In genomic region chr1:168734946-168735345, GRCh38 we compare ENCODE assay signal across 2 cellular contexts.
TF ChIP-seq lines count a peak whose summit lies in the region.

No MANE protein-coding gene starts in this region.

TF ChIP-seq in HEK293, 187 proteins besides CTCF, POLR2A, EP300 and RAD21 (continued from another document):
- TF ChIP-seq PRDM10 (tag by site-specific recombination; IDR thresholded peaks at IDR 0.05) (no peak), ZNF521 (tag by site-specific recombination; IDR thresholded peaks at IDR 0.05) (no peak), FEZF1 (tag by site-specific recombination; IDR thresholded peaks at IDR 0.05) (no peak), ZNF140 (tag by site-specific recombination; IDR thresholded peaks at IDR 0.05) (no peak), ZFHX2 (tag by site-specific recombination; conservative IDR thresholded peaks at IDR 0.05) (no peak), ZNF184 (tag by site-specific recombination; IDR thresholded peaks at IDR 0.05) (no peak), ZNF19 (tag by site-specific recombination; IDR thresholded peaks at IDR 0.05; ENCODE audit: low read depth) (no peak)
- TF ChIP-seq, protein P1, sequence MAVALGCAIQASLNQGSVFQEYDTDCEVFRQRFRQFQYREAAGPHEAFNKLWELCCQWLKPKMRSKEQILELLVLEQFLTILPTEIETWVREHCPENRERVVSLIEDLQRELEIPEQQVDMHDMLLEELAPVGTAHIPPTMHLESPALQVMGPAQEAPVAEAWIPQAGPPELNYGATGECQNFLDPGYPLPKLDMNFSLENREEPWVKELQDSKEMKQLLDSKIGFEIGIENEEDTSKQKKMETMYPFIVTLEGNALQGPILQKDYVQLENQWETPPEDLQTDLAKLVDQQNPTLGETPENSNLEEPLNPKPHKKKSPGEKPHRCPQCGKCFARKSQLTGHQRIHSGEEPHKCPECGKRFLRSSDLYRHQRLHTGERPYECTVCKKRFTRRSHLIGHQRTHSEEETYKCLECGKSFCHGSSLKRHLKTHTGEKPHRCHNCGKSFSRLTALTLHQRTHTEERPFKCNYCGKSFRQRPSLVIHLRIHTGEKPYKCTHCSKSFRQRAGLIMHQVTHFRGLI (tag by site-specific recombination; IDR thresholded peaks at IDR 0.05): no peak
- TF ChIP-seq, protein P2, sequence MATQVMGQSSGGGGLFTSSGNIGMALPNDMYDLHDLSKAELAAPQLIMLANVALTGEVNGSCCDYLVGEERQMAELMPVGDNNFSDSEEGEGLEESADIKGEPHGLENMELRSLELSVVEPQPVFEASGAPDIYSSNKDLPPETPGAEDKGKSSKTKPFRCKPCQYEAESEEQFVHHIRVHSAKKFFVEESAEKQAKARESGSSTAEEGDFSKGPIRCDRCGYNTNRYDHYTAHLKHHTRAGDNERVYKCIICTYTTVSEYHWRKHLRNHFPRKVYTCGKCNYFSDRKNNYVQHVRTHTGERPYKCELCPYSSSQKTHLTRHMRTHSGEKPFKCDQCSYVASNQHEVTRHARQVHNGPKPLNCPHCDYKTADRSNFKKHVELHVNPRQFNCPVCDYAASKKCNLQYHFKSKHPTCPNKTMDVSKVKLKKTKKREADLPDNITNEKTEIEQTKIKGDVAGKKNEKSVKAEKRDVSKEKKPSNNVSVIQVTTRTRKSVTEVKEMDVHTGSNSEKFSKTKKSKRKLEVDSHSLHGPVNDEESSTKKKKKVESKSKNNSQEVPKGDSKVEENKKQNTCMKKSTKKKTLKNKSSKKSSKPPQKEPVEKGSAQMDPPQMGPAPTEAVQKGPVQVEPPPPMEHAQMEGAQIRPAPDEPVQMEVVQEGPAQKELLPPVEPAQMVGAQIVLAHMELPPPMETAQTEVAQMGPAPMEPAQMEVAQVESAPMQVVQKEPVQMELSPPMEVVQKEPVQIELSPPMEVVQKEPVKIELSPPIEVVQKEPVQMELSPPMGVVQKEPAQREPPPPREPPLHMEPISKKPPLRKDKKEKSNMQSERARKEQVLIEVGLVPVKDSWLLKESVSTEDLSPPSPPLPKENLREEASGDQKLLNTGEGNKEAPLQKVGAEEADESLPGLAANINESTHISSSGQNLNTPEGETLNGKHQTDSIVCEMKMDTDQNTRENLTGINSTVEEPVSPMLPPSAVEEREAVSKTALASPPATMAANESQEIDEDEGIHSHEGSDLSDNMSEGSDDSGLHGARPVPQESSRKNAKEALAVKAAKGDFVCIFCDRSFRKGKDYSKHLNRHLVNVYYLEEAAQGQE (tag by site-specific recombination; IDR thresholded peaks at IDR 0.05): no peak
TF ChIP-seq in HEK293: peak in this region for 0.

TF ChIP-seq in liver, 16 proteins besides CTCF, POLR2A, EP300 and RAD21 (continued from another document):
- TF ChIP-seq, protein P2 (IDR thresholded peaks at IDR 0.05): no peak
- TF ChIP-seq HNF4G (IDR thresholded peaks at IDR 0.05): no peak
- no peak for TF ChIP-seq EGR1 (IDR thresholded peaks at IDR 0.05; ENCODE audit: low read depth in 2 of 2)
- no peak for TF ChIP-seq FOXA1 (IDR thresholded peaks at IDR 0.05)
- no peak for TF ChIP-seq RXRA (IDR thresholded peaks at IDR 0.05)
